In the genomic region with DNA sequence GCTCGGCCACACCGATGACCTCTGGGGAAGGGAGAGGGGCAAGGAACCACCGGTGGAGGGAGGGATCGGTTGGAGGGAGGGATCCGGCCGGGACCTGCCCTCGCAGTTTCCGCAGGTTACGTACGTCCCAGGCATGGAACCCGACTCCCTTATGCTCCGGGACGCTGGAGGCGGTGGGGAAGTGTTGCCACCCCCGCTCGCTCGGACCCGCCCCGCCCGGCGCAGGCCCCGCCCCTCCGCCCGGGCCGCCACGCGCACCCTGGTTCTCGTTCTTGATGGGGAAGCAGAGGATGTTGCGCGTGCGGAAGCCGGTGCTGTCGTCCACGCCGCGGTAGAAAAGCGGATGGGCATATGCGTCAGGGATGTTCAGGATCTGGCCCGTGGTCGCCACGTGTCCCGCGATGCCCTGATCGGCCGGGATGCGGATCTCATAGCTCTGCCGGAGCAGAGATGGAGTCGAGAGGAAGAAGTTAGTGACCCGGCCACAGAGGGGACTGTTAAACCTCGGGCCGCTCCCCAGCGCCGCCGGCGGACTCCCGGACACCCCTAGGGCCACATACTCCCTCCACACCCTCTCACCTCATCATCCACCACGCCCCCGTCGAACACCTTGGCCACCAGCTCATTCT, we compare ENCODE assay signal across 1 cellular context.
TF ChIP-seq lines count a peak whose summit lies in the region.

No MANE protein-coding gene starts in this region.

TF ChIP-seq in H1, 55 proteins besides CTCF, POLR2A, EP300 and RAD21:
- TF ChIP-seq, protein P1, sequence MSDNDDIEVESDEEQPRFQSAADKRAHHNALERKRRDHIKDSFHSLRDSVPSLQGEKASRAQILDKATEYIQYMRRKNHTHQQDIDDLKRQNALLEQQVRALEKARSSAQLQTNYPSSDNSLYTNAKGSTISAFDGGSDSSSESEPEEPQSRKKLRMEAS (IDR thresholded peaks at IDR 0.05), result peak; percentile 93
- TF ChIP-seq, protein P2, sequence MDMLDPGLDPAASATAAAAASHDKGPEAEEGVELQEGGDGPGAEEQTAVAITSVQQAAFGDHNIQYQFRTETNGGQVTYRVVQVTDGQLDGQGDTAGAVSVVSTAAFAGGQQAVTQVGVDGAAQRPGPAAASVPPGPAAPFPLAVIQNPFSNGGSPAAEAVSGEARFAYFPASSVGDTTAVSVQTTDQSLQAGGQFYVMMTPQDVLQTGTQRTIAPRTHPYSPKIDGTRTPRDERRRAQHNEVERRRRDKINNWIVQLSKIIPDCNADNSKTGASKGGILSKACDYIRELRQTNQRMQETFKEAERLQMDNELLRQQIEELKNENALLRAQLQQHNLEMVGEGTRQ (IDR thresholded peaks at IDR 0.05; ENCODE audit: low read length), result no peak
- TF ChIP-seq POLR2AphosphoS5 (IDR thresholded peaks at IDR 0.05; ENCODE audit: low read depth, low read length) (no peak), CREB1 (IDR thresholded peaks at IDR 0.05) (0 out of 2 replicates have a peak, but pooled peaks have one; percentile 6), CHD2 (IDR thresholded peaks at IDR 0.05; ENCODE audit: low read length) (no peak), SUZ12 (IDR thresholded peaks at IDR 0.05; ENCODE audit: low read length) (0 out of 2 replicates have a peak, but pooled peaks have one; percentile 22), ATF3 (IDR thresholded peaks at IDR 0.05; ENCODE audit: insufficient read depth, low read depth, low read length) (no peak), E2F6 (IDR thresholded peaks at IDR 0.05) (peak; percentile 79), SIRT6 (IDR thresholded peaks at IDR 0.05; ENCODE audit: low read length) (no peak), EZH2 (IDR thresholded peaks at IDR 0.05; ENCODE audit: low read depth, low read length, severe bottlenecking) (no peak), EGR1 (IDR thresholded peaks at IDR 0.05; ENCODE audit: borderline replicate concordance, low read depth, low read length) (0 out of 2 replicates have a peak, but pooled peaks have one; percentile 10), KDM4A (IDR thresholded peaks at IDR 0.05; ENCODE audit: low read depth, low read length, severe bottlenecking) (peak; percentile 69)
